20 cellular contexts compared by ENCODE assay signal in the genomic region with DNA sequence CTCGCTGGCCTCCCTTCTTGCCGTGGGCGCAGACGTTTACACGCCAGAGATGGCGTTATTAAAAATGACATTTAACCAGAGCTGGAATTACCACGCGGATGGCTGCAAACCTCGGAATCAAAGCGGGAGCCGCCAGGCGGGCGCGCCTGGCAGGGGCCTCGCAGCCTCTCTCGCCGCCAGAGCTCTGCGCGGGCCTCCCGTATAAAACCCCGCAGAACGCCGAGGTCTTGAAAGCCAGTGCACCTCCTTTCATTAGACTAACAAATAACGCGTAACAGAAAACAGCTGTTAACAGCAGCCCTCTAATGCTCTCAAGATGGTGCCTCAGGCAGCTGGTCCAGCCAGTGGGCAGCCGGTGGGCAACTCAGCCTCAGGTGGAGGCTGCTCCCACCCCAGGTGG. TPM values are rescaled to one million over a fixed set of nuclear protein-coding genes. Genes with fewer than 3 reads are reported as not detected.
A peak's percentile ranks its signal among the peaks of the same experiment; 100 is the strongest.
DNase-seq lines count a peak whose midpoint lies in the region; ATAC-seq and TF ChIP-seq lines count a peak whose summit lies in the region.
"Had no signal": no experiment of that assay in that cellular context is flagged by ENCODE, and none has a peak within 500 bp of the region (broad histone marks: within the 10 kb centered on the region; RNA-seq: fewer than 3 reads in every experiment).

No MANE protein-coding gene starts in this region.

- H3K9me3 ChIP-seq in SK-N-MC (ENCODE audit: low read depth, low read length) (no peaks in the 10 kb centered on the region), hepatocyte (ENCODE audit: low read depth) (no peaks in the 10 kb centered on the region), vagina (no peaks in the 10 kb centered on the region)
- H3K9me3 ChIP-seq: BLaER1 treated with 17β-estradiol and CSF1 and Interleukin-3, amounts not matched to agents 10 nM and 100 nM had no signal

- TF ChIP-seq CTCF in hepatocyte (IDR thresholded peaks at IDR 0.05; ENCODE audit: poor library complexity) (no peak), vagina (IDR thresholded peaks at IDR 0.05) (no peak), mesothelial cell of epicardium (IDR thresholded peaks at IDR 0.05; ENCODE audit: unreplicated experiment) (no peak)

- peaks cover 14% of the 10 kb centered on the region for H3K4me1 Mint-ChIP-seq in mesothelial cell of epicardium

- H3K27ac ChIP-seq in SK-N-MC: peak overlapping the region; percentile 91
- peak overlapping the region; percentile 82 for H3K27ac ChIP-seq in hepatocyte
- peak overlapping the region; percentile 92 for H3K27ac ChIP-seq in vagina
- H3K27ac ChIP-seq: BLaER1 treated with 17β-estradiol and CSF1 and Interleukin-3, amounts not matched to agents 10 nM and 100 nM; RWPE1 had no signal

- no peaks in the 10 kb centered on the region for H4K20me1 ChIP-seq in hepatocyte (ENCODE audit: insufficient read depth, poor library complexity, severe bottlenecking)
- H4K20me1 ChIP-seq: BLaER1 treated with 17β-estradiol and CSF1 and Interleukin-3, amounts not matched to agents 10 nM and 100 nM had no signal

- no peaks in the 10 kb centered on the region for H3K27me3 ChIP-seq in hepatocyte
- no peaks in the 10 kb centered on the region for H3K27me3 ChIP-seq in vagina

- H3K4me3 ChIP-seq in SK-N-MC (peak overlapping the region; percentile 57), hepatocyte (no peak overlapping the region), vagina (peak overlapping the region in 1 of 2 donors; percentile 17)
- H3K4me3 ChIP-seq: BLaER1 treated with 17β-estradiol and CSF1 and Interleukin-3, amounts not matched to agents 10 nM and 100 nM; GM12878; GM23338 had no signal

- peak in 2 of 3 experiments; percentile 11 to 40 for DNase-seq in NCI-H1417 (lab: John Stamatoyannopoulos, UW)
- no peak for DNase-seq in NCI-H1417 treated with DMSO at 0.1 percent for 48 hours (lab: John Stamatoyannopoulos, UW)
- no peak for DNase-seq in SK-N-MC (ENCODE audit: low read depth, low spot score)
- DNase-seq in hepatocyte (ENCODE audit: low spot score): peak; percentile 48
- DNase-seq in vagina (ENCODE audit: extremely low spot score in 2 of 2): no peak
- DNase-seq in ureter (ENCODE audit: low spot score): no peak
- no peak for DNase-seq in mesothelial cell of epicardium (ENCODE audit: low spot score in 2 of 2, unreplicated experiment in 2 of 2)
- DNase-seq: 8988T, GDM1, KG1, NCI-H146, NCI-H2081, NCI-H446 treated with DMSO at 0.1 percent for 48 hours, NCI-H82, PC-3 had no signal

- H3K27me3 Mint-ChIP-seq in mesothelial cell of epicardium (ENCODE audit: low read depth): peaks cover 28% of the 10 kb centered on the region

- H3K9me3 Mint-ChIP-seq in mesothelial cell of epicardium: no peaks in the 10 kb centered on the region
- H3K9me3 Mint-ChIP-seq: GM23338 had no signal

- H3K36me3 ChIP-seq in SK-N-MC (ENCODE audit: insufficient read depth, low read length) (peaks cover 17% of the 10 kb centered on the region), hepatocyte (replicated peaks; ENCODE audit: insufficient read depth, low read depth) (no peaks in the 10 kb centered on the region), vagina (no peaks in the 10 kb centered on the region)
- H3K36me3 ChIP-seq: BLaER1 treated with 17β-estradiol and CSF1 and Interleukin-3, amounts not matched to agents 10 nM and 100 nM had no signal

- H3K9ac ChIP-seq in SK-N-MC (ENCODE audit: insufficient read length): no peak overlapping the region
- H3K9ac ChIP-seq: BLaER1 treated with 17β-estradiol and CSF1 and Interleukin-3, amounts not matched to agents 10 nM and 100 nM had no signal

- intact Hi-C loops in vagina (cut with DNase I): no loop called here

- TF ChIP-seq POLR2A in vagina (IDR thresholded peaks at IDR 0.05): no peak

- H3K79me2 ChIP-seq in hepatocyte: peaks cover 5% of the 10 kb centered on the region

- peaks cover 24% of the 10 kb centered on the region for H3K4me1 ChIP-seq in hepatocyte (ENCODE audit: insufficient read depth)
- peaks cover 65% of the 10 kb centered on the region for H3K4me1 ChIP-seq in vagina

- no peak overlapping the region for H3K4me3 Mint-ChIP-seq in mesothelial cell of epicardium
- H3K4me3 Mint-ChIP-seq: GM23338 had no signal

- no peaks in the 10 kb centered on the region for H3K9me2 ChIP-seq in hepatocyte (replicated peaks; ENCODE audit: insufficient read depth)

- H3K27ac Mint-ChIP-seq in mesothelial cell of epicardium: no peak overlapping the region
- H3K27ac Mint-ChIP-seq: GM23338 had no signal

- H2AFZ ChIP-seq in hepatocyte: no peak overlapping the region
- H2AFZ ChIP-seq: GM23338 had no signal

- no peak for ATAC-seq in HG03139 (IDR thresholded peaks at IDR 0.05; ENCODE audit: unreplicated experiment)
- ATAC-seq: GM12878, GM23338, PC-3 had no signal

- H3K4me2 ChIP-seq in hepatocyte: peak overlapping the region; percentile 59
- H3K4me2 ChIP-seq: BLaER1 treated with 17β-estradiol and CSF1 and Interleukin-3, amounts not matched to agents 10 nM and 100 nM; GM23338 had no signal

- 54% methylated on average over 26 of the region's 26 CpGs for WGBS in hepatocyte (ENCODE audit: low lambda C conversion rate, missing lambda C conversion rate)

- no peaks in the 10 kb centered on the region for H3K36me3 Mint-ChIP-seq in mesothelial cell of epicardium

RNA-seq across cellular contexts. Expression of gene PRRX2, which starts 10.2 kb away (rescaled TPM):
- total RNA-seq in hepatocyte (5.7 and 9.7 TPM in 2 replicates), vagina (43.7 TPM), ureter (6.5 TPM), mesothelial cell of epicardium (7.5 to 10.1 TPM (median 8.7 TPM) in 3 replicates)
- 14.0 and 23.0 TPM in 2 replicates for polyA plus RNA-seq in hepatocyte
- total RNA-seq: GM12878 had no signal
- polyA plus RNA-seq: GM12878 had no signal

RNA-seq across cellular contexts. Expression of gene ASB6, which starts 33.7 kb away (rescaled TPM):
- total RNA-seq in hepatocyte (10.5 and 14.2 TPM in 2 replicates), vagina (18.9 TPM), ureter (18.8 TPM), mesothelial cell of epicardium (24.5 to 26.2 TPM (median 24.6 TPM) in 3 replicates)
- polyA plus RNA-seq in hepatocyte: 10.7 and 15.5 TPM in 2 replicates

RNA-seq across cellular contexts. Expression of gene NTMT1, which starts 49.7 kb away (rescaled TPM):
- 20.8 and 32.5 TPM in 2 replicates for total RNA-seq in hepatocyte
- polyA plus RNA-seq in hepatocyte: 66.9 and 81.4 TPM in 2 replicates
- 15.5 TPM for total RNA-seq in vagina
- 31.2 TPM for total RNA-seq in ureter
- 30.7 to 33.3 TPM (median 33.0 TPM) in 3 replicates for total RNA-seq in mesothelial cell of epicardium

RNA-seq across cellular contexts. Expression of gene C9orf50, which starts 54.8 kb away (rescaled TPM):
- not detected in 2 replicates for total RNA-seq in hepatocyte
- polyA plus RNA-seq in hepatocyte: 0.86 TPM in 1 of 2 replicates, not detected in the other
- not detected for total RNA-seq in vagina
- total RNA-seq in ureter: not detected
- total RNA-seq in mesothelial cell of epicardium: 0.23 to 0.87 TPM (median 0.69 TPM) in 3 replicates
- total RNA-seq: GM12878, GM23338, PC-3 had no signal
- polyA plus RNA-seq: GM12878, GM23338 had no signal

Comparison
In these comparisons a context has a peak if more than half of its experiments do, and no peak if none do; other contexts are left out.
1. DNase-seq: peak in NCI-H1417 (2 of 3) and hepatocyte (single experiment); none in NCI-H1417 treated with DMSO at 0.1 percent for 48 hours (single experiment), SK-N-MC (single experiment), vagina (0 of 2), ureter (single experiment) and mesothelial cell of epicardium (0 of 2).
2. Peak in every context shown above with its lines, with median percentiles within 50 percentile points of each other: H3K27ac ChIP-seq.